Comparison of ENCODE assay signal across 8 cellular contexts in genomic region chr2:219442206-219443015, GRCh38. TPM values are rescaled to one million over a fixed set of nuclear protein-coding genes. Genes with fewer than 3 reads are reported as not detected.
DNase-seq lines count a peak whose midpoint lies in the region; ATAC-seq, FAIRE-seq and TF ChIP-seq lines count a peak whose summit lies in the region.

No MANE protein-coding gene starts in this region.

- no peak for TF ChIP-seq EP300 in A549 (IDR thresholded peaks at IDR 0.05)

- H3K27ac ChIP-seq in A549, result peak overlapping the region; percentile 81 to 91
- H3K27ac ChIP-seq in breast epithelium, result peak overlapping the region; percentile 79 to 86
- H3K27ac ChIP-seq in muscle layer of colon (ENCODE audit: low read depth, low read length), result peak overlapping the region; percentile 83

- no peaks in the 10 kb centered on the region for H3K9me3 ChIP-seq in A549
- H3K9me3 ChIP-seq in breast epithelium, result no peaks in the 10 kb centered on the region
- no peaks in the 10 kb centered on the region for H3K9me3 ChIP-seq in muscle layer of colon (ENCODE audit: low read length)

- peak overlapping the region; percentile 97 for H3K4me2 ChIP-seq in A549

- H3K4me3 ChIP-seq in A549 (peak overlapping the region; percentile 90), HFF-Myc (replicated peaks; ENCODE audit: low read depth, low read length) (peak overlapping the region; percentile 38), breast epithelium (peak overlapping the region; percentile 41 to 89 (median 70)), muscle layer of colon (ENCODE audit: low read depth in 1 of 2, low read length in 2 of 2) (peak overlapping the region; percentile 34 to 57)

- H3K27me3 ChIP-seq in breast epithelium, result no peaks in the 10 kb centered on the region
- H3K27me3 ChIP-seq in muscle layer of colon (ENCODE audit: control insufficient read depth in 1 of 2, insufficient read depth in 2 of 2, low read length in 2 of 2), result no peaks in the 10 kb centered on the region

- no peak for TF ChIP-seq CTCF in A549 (IDR thresholded peaks at IDR 0.05)
- no peak for TF ChIP-seq CTCF in HFF-Myc (IDR thresholded peaks at IDR 0.05; ENCODE audit: low read depth, low read length, missing control alignments)
- TF ChIP-seq CTCF in breast epithelium (IDR thresholded peaks at IDR 0.05), result no peak

- H3K36me3 ChIP-seq in breast epithelium (no peaks in the 10 kb centered on the region), muscle layer of colon (ENCODE audit: insufficient read depth, low read length) (peaks cover 5% of the 10 kb centered on the region)

- H3K4me1 ChIP-seq in A549 (peaks cover 20% of the 10 kb centered on the region), breast epithelium (no peaks in the 10 kb centered on the region), muscle layer of colon (ENCODE audit: insufficient read depth, low read length) (peaks cover 71% of the 10 kb centered on the region)

- CTCF ChIA-PET in A549 (lab: Yijun Ruan, JAX), result interaction anchor here (0.6 to 89.4 kb wide), 5 partner anchors 17 to 164 kb away, joined by 3 to 3291 read pairs (median 3); partner anchors contain the start of genes ASIC4, CHPF, GMPPA and TMEM198

- intact Hi-C loops in breast epithelium (cut with DNase I; ENCODE audit: low total_unique reads), result no loop called here

- H3K9ac ChIP-seq in muscle layer of colon (ENCODE audit: low read length), result peak overlapping the region; percentile 96

- no peak for TF ChIP-seq POLR2A in A549 (IDR thresholded peaks at IDR 0.05; ENCODE audit: low read length)
- TF ChIP-seq POLR2A in breast epithelium (IDR thresholded peaks at IDR 0.05), result no peak
- TF ChIP-seq POLR2A in GM12892 (IDR thresholded peaks at IDR 0.05; ENCODE audit: low read depth, low read length), result no peak

- DNase-seq in A549 (ENCODE audit: low read depth in 1 of 2, low spot score in 1 of 2) (no peak), HFF-Myc (ENCODE audit: extremely low read depth, low read depth) (no peak), breast epithelium (ENCODE audit: low spot score in 2 of 2) (no peak), NAMALWA (ENCODE audit: low spot score) (no peak), GM12892 (ENCODE audit: insufficient read length) (no peak), GM19239 (ENCODE audit: insufficient read length, low spot score) (no peak)

- 52% methylated on average over 13 of the region's 45 CpGs for WGBS in A549 (ENCODE audit: missing lambda C conversion rate)

- POLR2A ChIA-PET in A549 (lab: Yijun Ruan, JAX), result interaction anchor here (0.8 to 1.4 kb wide), 2 partner anchors 10 to 162 kb away, joined by 4 to 6 read pairs; no protein-coding TSS in a partner anchor

- FAIRE-seq in A549 (lab: Jason Lieb, UNC) (no peak), GM12892 (lab: Jason Lieb, UNC) (no peak), GM19239 (lab: Jason Lieb, UNC) (no peak)

- ATAC-seq in A549 (peak in 1 of 2 experiments; percentile 6; a peak in 1 of 6 replicates), GM19035 (IDR thresholded peaks at IDR 0.05; ENCODE audit: unreplicated experiment) (no peak)

- TF ChIP-seq RAD21 in A549 (conservative IDR thresholded peaks at IDR 0.05 in 1 of 2, IDR thresholded peaks at IDR 0.05 in 1 of 2), result no peak

TF ChIP-seq in A549, 52 proteins besides CTCF, POLR2A, EP300 and RAD21:
- TF ChIP-seq GATA3 (IDR thresholded peaks at IDR 0.05; ENCODE audit: borderline replicate concordance) (no peak), ZFP36 (IDR thresholded peaks at IDR 0.05; ENCODE audit: borderline replicate concordance, partially characterized antibody) (no peak), EHF (CRISPR knock-in tag; IDR thresholded peaks at IDR 0.05) (no peak), JUN (IDR thresholded peaks at IDR 0.05) (no peak), POLR2AphosphoS2 (conservative IDR thresholded peaks at IDR 0.05; ENCODE audit: low read length) (no peak), KDM5A (IDR thresholded peaks at IDR 0.05) (no peak), HDAC2 (IDR thresholded peaks at IDR 0.05) (no peak), BCL3 (IDR thresholded peaks at IDR 0.05) (no peak), SMC3 (IDR thresholded peaks at IDR 0.05) (no peak), EHMT2 (IDR thresholded peaks at IDR 0.05; ENCODE audit: low read depth) (no peak), REST (IDR thresholded peaks at IDR 0.05) (no peak), CHD4 (IDR thresholded peaks at IDR 0.05; ENCODE audit: borderline replicate concordance) (no peak), JUNB (IDR thresholded peaks at IDR 0.05) (no peak), NFE2L2 (conservative IDR thresholded peaks at IDR 0.05; ENCODE audit: low read length) (no peak)

RNA-seq across cellular contexts. Expression of gene SPEG, which starts 7.8 kb away (rescaled TPM):
- polyA plus RNA-seq in A549 (2011; rRNA removed) (2.3 TPM in 2 replicates), A549 (2017; fragmentation: RNase III; extraction: RNeasy Plus Mini Kit Qiagen cat#74134 plus additional on column Dnase treatment) (9.3 to 13.0 TPM (median 11.5 TPM) in 3 replicates)
- 5.8 and 7.2 TPM in 2 replicates for polyA plus RNA-seq in A549 (2012; cell fraction: cytosol; rRNA removed)
- polyA plus RNA-seq in A549 (2012; cell fraction: nucleus; rRNA removed), result 25.9 and 31.3 TPM in 2 replicates
- 3.1 and 6.2 TPM in 2 replicates for polyA minus RNA-seq in A549 (2011; rRNA and poly(A)+ RNA removed)
- 10 to 100 TPM in 2 of 3 donors, under 1 TPM in 1; 0.32 to 36.6 (median 21.0) TPM for total RNA-seq in breast epithelium
- not detected for polyA plus RNA-seq in GM12892 (2012; ENCODE audit: missing spikeins)

RNA-seq across cellular contexts. Expression of gene DES, which starts 24.2 kb away (rescaled TPM):
- polyA plus RNA-seq in A549 (2011; rRNA removed), result 0.06 and 0.20 TPM in 2 replicates
- polyA plus RNA-seq in A549 (2012; cell fraction: cytosol; rRNA removed), result 0.01 and 0.10 TPM in 2 replicates
- 0.04 TPM in 1 of 2 replicates, not detected in the other for polyA plus RNA-seq in A549 (2012; cell fraction: nucleus; rRNA removed)
- polyA plus RNA-seq in A549 (2017; fragmentation: RNase III; extraction: RNeasy Plus Mini Kit Qiagen cat#74134 plus additional on column Dnase treatment), result 0.09 TPM in 1 of 3 replicates, not detected in the others
- 0.21 TPM in 1 of 2 replicates, not detected in the other for polyA minus RNA-seq in A549 (2011; rRNA and poly(A)+ RNA removed)
- total RNA-seq in breast epithelium, result 10 to 100 TPM; 17.1 to 29.6 (median 29.5) TPM
- polyA plus RNA-seq in GM12892 (2012; ENCODE audit: missing spikeins), result not detected

RNA-seq across cellular contexts. Expression of gene DNPEP, which starts 54.7 kb away (rescaled TPM):
- polyA plus RNA-seq in A549 (2011; rRNA removed) (29.0 and 38.4 TPM in 2 replicates), A549 (2017; fragmentation: RNase III; extraction: RNeasy Plus Mini Kit Qiagen cat#74134 plus additional on column Dnase treatment) (40.8 to 42.8 TPM (median 40.9 TPM) in 3 replicates)
- 73.2 and 84.2 TPM in 2 replicates for polyA plus RNA-seq in A549 (2012; cell fraction: cytosol; rRNA removed)
- 159 and 164 TPM in 2 replicates for polyA plus RNA-seq in A549 (2012; cell fraction: nucleus; rRNA removed)
- 54.4 and 63.2 TPM in 2 replicates for polyA minus RNA-seq in A549 (2011; rRNA and poly(A)+ RNA removed)
- 10 to 100 TPM; 49.8 to 81.9 (median 79.0) TPM for total RNA-seq in breast epithelium
- polyA plus RNA-seq in GM12892 (2012; ENCODE audit: missing spikeins), result 67.0 TPM

RNA-seq across cellular contexts. Expression of gene GMPPA, which starts 56.3 kb away (rescaled TPM):
- polyA plus RNA-seq in A549 (2011; rRNA removed) (46.2 and 55.3 TPM in 2 replicates), A549 (2017; fragmentation: RNase III; extraction: RNeasy Plus Mini Kit Qiagen cat#74134 plus additional on column Dnase treatment) (31.3 to 38.4 TPM (median 36.2 TPM) in 3 replicates)
- polyA plus RNA-seq in A549 (2012; cell fraction: cytosol; rRNA removed), result 55.6 and 70.3 TPM in 2 replicates
- 113 and 115 TPM in 2 replicates for polyA plus RNA-seq in A549 (2012; cell fraction: nucleus; rRNA removed)
- 63.6 and 92.8 TPM in 2 replicates for polyA minus RNA-seq in A549 (2011; rRNA and poly(A)+ RNA removed)
- total RNA-seq in breast epithelium, result 10 to 100 TPM; 15.7 to 33.4 (median 29.7) TPM
- polyA plus RNA-seq in GM12892 (2012; ENCODE audit: missing spikeins), result 26.6 TPM

Comparison
In these comparisons a context has a peak if more than half of its experiments do, and no peak if none do; other contexts are left out.
1. H3K4me3 ChIP-seq: peak in every context shown above with its lines; median percentile 90 in A549; 70 in breast epithelium; 46 in muscle layer of colon; 38 in HFF-Myc.